In the genomic region with DNA sequence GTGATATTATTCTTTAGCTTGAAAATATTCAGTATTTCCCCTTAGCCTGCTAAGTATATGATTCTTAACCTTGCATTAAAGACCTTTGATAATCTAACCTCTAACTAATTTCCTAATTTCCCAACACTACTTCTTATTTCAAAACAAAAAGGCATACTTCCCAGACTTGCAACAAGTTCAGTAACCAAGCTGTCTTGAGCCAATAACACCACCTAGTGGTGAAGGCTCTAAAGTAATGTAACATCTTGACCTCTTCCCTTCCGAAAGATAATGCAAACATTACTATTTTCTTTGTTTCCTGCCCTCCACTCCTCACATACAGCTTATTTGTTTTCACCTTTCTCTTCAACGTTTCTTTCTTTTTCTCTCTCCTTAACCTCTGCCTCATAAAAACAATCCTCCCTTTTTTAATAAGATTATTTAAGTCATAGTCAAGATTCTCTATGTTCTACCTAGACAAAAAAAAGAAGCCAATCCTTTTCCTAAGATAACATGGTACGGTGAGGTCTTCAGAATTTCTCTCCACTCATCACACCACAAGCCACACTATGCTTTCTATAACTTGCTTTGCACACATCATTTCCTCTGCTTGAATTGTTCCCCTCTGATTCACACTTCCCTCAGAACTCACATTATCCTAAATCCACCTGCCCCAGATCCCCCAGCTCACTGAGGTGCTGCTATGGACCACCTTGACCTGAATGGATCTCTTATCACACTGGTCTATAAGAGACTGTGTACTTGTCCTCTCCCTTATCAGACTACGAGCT, we compare ENCODE assay signal across 1 cellular context.
TF ChIP-seq lines count a peak whose summit lies in the region.

No MANE protein-coding gene starts in this region.

TF ChIP-seq in K562, 482 proteins besides CTCF, POLR2A, EP300 and RAD21 (continued from another document):
- TF ChIP-seq, protein P1, sequence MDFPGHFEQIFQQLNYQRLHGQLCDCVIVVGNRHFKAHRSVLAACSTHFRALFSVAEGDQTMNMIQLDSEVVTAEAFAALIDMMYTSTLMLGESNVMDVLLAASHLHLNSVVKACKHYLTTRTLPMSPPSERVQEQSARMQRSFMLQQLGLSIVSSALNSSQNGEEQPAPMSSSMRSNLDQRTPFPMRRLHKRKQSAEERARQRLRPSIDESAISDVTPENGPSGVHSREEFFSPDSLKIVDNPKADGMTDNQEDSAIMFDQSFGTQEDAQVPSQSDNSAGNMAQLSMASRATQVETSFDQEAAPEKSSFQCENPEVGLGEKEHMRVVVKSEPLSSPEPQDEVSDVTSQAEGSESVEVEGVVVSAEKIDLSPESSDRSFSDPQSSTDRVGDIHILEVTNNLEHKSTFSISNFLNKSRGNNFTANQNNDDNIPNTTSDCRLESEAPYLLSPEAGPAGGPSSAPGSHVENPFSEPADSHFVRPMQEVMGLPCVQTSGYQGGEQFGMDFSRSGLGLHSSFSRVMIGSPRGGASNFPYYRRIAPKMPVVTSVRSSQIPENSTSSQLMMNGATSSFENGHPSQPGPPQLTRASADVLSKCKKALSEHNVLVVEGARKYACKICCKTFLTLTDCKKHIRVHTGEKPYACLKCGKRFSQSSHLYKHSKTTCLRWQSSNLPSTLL (IDR thresholded peaks at IDR 0.05), result no peak
- no peak for TF ChIP-seq SRSF9 (IDR thresholded peaks at IDR 0.05; ENCODE audit: borderline replicate concordance, low read depth, low read length)
- TF ChIP-seq, protein P2, sequence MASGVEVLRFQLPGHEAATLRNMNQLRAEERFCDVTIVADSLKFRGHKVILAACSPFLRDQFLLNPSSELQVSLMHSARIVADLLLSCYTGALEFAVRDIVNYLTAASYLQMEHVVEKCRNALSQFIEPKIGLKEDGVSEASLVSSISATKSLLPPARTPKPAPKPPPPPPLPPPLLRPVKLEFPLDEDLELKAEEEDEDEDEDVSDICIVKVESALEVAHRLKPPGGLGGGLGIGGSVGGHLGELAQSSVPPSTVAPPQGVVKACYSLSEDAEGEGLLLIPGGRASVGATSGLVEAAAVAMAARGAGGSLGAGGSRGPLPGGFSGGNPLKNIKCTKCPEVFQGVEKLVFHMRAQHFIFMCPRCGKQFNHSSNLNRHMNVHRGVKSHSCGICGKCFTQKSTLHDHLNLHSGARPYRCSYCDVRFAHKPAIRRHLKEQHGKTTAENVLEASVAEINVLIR (CRISPR knock-in tag; IDR thresholded peaks at IDR 0.05), result no peak
- no peak for TF ChIP-seq NRF1 (conservative IDR thresholded peaks at IDR 0.05 in 1 of 2, IDR thresholded peaks at IDR 0.05 in 1 of 2)
- TF ChIP-seq, protein P3, sequence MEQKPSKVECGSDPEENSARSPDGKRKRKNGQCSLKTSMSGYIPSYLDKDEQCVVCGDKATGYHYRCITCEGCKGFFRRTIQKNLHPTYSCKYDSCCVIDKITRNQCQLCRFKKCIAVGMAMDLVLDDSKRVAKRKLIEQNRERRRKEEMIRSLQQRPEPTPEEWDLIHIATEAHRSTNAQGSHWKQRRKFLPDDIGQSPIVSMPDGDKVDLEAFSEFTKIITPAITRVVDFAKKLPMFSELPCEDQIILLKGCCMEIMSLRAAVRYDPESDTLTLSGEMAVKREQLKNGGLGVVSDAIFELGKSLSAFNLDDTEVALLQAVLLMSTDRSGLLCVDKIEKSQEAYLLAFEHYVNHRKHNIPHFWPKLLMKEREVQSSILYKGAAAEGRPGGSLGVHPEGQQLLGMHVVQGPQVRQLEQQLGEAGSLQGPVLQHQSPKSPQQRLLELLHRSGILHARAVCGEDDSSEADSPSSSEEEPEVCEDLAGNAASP (IDR thresholded peaks at IDR 0.05), result no peak
- TF ChIP-seq, protein P4, sequence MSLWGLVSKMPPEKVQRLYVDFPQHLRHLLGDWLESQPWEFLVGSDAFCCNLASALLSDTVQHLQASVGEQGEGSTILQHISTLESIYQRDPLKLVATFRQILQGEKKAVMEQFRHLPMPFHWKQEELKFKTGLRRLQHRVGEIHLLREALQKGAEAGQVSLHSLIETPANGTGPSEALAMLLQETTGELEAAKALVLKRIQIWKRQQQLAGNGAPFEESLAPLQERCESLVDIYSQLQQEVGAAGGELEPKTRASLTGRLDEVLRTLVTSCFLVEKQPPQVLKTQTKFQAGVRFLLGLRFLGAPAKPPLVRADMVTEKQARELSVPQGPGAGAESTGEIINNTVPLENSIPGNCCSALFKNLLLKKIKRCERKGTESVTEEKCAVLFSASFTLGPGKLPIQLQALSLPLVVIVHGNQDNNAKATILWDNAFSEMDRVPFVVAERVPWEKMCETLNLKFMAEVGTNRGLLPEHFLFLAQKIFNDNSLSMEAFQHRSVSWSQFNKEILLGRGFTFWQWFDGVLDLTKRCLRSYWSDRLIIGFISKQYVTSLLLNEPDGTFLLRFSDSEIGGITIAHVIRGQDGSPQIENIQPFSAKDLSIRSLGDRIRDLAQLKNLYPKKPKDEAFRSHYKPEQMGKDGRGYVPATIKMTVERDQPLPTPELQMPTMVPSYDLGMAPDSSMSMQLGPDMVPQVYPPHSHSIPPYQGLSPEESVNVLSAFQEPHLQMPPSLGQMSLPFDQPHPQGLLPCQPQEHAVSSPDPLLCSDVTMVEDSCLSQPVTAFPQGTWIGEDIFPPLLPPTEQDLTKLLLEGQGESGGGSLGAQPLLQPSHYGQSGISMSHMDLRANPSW (CRISPR knock-in tag; IDR thresholded peaks at IDR 0.05), result no peak
- TF ChIP-seq, protein P5, sequence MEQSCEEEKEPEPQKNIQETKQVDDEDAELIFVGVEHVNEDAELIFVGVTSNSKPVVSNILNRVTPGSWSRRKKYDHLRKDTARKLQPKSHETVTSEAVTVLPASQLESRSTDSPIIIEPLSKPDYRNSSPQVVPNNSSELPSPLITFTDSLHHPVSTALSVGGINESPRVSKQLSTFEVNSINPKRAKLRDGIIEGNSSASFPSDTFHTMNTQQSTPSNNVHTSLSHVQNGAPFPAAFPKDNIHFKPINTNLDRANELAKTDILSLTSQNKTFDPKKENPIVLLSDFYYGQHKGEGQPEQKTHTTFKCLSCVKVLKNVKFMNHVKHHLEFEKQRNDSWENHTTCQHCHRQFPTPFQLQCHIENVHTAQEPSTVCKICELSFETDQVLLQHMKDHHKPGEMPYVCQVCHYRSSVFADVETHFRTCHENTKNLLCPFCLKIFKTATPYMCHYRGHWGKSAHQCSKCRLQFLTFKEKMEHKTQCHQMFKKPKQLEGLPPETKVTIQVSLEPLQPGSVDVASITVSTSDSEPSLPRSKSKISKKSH (CRISPR knock-in tag; IDR thresholded peaks at IDR 0.05), result no peak
- TF ChIP-seq KLF13 (tag; IDR thresholded peaks at IDR 0.05; ENCODE audit: borderline replicate concordance, low read depth), result no peak
- no peak for TF ChIP-seq SMARCA4 (IDR thresholded peaks at IDR 0.05)
- no peak for TF ChIP-seq SIRT6 (IDR thresholded peaks at IDR 0.05; ENCODE audit: low read depth, low read length)
- no peak for TF ChIP-seq ZNF707 (CRISPR knock-in tag; conservative IDR thresholded peaks at IDR 0.05)
- TF ChIP-seq BCL6 (CRISPR knock-in tag; IDR thresholded peaks at IDR 0.05), result no peak
- TF ChIP-seq PHTF2 (CRISPR knock-in tag; IDR thresholded peaks at IDR 0.05), result no peak
- TF ChIP-seq MAZ (CRISPR knock-in tag; conservative IDR thresholded peaks at IDR 0.05 in 1 of 2, IDR thresholded peaks at IDR 0.05 in 1 of 2), result no peak
- TF ChIP-seq, protein P6, sequence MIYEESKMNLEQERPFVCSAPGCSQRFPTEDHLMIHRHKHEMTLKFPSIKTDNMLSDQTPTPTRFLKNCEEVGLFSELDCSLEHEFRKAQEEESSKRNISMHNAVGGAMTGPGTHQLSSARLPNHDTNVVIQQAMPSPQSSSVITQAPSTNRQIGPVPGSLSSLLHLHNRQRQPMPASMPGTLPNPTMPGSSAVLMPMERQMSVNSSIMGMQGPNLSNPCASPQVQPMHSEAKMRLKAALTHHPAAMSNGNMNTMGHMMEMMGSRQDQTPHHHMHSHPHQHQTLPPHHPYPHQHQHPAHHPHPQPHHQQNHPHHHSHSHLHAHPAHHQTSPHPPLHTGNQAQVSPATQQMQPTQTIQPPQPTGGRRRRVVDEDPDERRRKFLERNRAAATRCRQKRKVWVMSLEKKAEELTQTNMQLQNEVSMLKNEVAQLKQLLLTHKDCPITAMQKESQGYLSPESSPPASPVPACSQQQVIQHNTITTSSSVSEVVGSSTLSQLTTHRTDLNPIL (CRISPR knock-in tag; IDR thresholded peaks at IDR 0.05), result no peak
- TF ChIP-seq, protein P7, sequence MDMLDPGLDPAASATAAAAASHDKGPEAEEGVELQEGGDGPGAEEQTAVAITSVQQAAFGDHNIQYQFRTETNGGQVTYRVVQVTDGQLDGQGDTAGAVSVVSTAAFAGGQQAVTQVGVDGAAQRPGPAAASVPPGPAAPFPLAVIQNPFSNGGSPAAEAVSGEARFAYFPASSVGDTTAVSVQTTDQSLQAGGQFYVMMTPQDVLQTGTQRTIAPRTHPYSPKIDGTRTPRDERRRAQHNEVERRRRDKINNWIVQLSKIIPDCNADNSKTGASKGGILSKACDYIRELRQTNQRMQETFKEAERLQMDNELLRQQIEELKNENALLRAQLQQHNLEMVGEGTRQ (CRISPR knock-in tag; IDR thresholded peaks at IDR 0.05), result no peak
- TF ChIP-seq, protein P8, sequence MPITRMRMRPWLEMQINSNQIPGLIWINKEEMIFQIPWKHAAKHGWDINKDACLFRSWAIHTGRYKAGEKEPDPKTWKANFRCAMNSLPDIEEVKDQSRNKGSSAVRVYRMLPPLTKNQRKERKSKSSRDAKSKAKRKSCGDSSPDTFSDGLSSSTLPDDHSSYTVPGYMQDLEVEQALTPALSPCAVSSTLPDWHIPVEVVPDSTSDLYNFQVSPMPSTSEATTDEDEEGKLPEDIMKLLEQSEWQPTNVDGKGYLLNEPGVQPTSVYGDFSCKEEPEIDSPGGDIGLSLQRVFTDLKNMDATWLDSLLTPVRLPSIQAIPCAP (CRISPR knock-in tag; IDR thresholded peaks at IDR 0.05; ENCODE audit: borderline replicate concordance), result no peak
- TF ChIP-seq L3MBTL2 (IDR thresholded peaks at IDR 0.05), result no peak
- no peak for TF ChIP-seq SMARCE1 (IDR thresholded peaks at IDR 0.05)
- no peak for TF ChIP-seq NFRKB (IDR thresholded peaks at IDR 0.05; ENCODE audit: low read depth)
- no peak for TF ChIP-seq ZNF224 (CRISPR knock-in tag; IDR thresholded peaks at IDR 0.05)
- TF ChIP-seq ZNF165 (CRISPR knock-in tag; IDR thresholded peaks at IDR 0.05; ENCODE audit: borderline replicate concordance), result no peak
- TF ChIP-seq ZNF124 (CRISPR knock-in tag; IDR thresholded peaks at IDR 0.05), result no peak
- TF ChIP-seq, protein P9, sequence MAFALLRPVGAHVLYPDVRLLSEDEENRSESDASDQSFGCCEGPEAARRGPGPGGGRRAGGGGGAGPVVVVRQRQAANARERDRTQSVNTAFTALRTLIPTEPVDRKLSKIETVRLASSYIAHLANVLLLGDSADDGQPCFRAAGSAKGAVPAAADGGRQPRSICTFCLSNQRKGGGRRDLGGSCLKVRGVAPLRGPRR (CRISPR knock-in tag; IDR thresholded peaks at IDR 0.05), result no peak
- TF ChIP-seq, protein P10, sequence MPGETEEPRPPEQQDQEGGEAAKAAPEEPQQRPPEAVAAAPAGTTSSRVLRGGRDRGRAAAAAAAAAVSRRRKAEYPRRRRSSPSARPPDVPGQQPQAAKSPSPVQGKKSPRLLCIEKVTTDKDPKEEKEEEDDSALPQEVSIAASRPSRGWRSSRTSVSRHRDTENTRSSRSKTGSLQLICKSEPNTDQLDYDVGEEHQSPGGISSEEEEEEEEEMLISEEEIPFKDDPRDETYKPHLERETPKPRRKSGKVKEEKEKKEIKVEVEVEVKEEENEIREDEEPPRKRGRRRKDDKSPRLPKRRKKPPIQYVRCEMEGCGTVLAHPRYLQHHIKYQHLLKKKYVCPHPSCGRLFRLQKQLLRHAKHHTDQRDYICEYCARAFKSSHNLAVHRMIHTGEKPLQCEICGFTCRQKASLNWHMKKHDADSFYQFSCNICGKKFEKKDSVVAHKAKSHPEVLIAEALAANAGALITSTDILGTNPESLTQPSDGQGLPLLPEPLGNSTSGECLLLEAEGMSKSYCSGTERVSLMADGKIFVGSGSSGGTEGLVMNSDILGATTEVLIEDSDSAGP (CRISPR knock-in tag; IDR thresholded peaks at IDR 0.05), result no peak
- 0 out of 4 replicates have a peak, but pooled peaks of 1 of the 2 experiments have one; percentile 38 for TF ChIP-seq TRIM24 (IDR thresholded peaks at IDR 0.05)
- TF ChIP-seq ZNF197 (CRISPR knock-in tag; IDR thresholded peaks at IDR 0.05; ENCODE audit: low read depth), result no peak
- TF ChIP-seq ZNF212 (CRISPR knock-in tag; IDR thresholded peaks at IDR 0.05), result no peak
- TF ChIP-seq SMARCC2 (IDR thresholded peaks at IDR 0.05; ENCODE audit: low read depth), result no peak
- 0 out of 2 replicates have a peak, but pooled peaks have one; percentile 32 for TF ChIP-seq TRIM28 (IDR thresholded peaks at IDR 0.05)
- TF ChIP-seq CBX3 (IDR thresholded peaks at IDR 0.05; ENCODE audit: borderline replicate concordance in 1 of 2, low read length in 2 of 2), result peak in 1 of 2 experiments; percentile 99; a peak in 2 of 3 replicates
- TF ChIP-seq, protein P11, sequence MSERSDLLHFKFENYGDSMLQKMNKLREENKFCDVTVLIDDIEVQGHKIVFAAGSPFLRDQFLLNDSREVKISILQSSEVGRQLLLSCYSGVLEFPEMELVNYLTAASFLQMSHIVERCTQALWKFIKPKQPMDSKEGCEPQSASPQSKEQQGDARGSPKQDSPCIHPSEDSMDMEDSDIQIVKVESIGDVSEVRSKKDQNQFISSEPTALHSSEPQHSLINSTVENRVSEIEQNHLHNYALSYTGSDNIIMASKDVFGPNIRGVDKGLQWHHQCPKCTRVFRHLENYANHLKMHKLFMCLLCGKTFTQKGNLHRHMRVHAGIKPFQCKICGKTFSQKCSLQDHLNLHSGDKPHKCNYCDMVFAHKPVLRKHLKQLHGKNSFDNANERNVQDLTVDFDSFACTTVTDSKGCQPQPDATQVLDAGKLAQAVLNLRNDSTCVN (CRISPR knock-in tag; IDR thresholded peaks at IDR 0.05), result no peak
- TF ChIP-seq CBX5 (IDR thresholded peaks at IDR 0.05; ENCODE audit: borderline replicate concordance, low read depth), result peak; percentile 90
- 0 out of 2 replicates have a peak, but pooled peaks have one; percentile 26 for TF ChIP-seq EHMT2 (IDR thresholded peaks at IDR 0.05)
- no peak for TF ChIP-seq TCF7 (IDR thresholded peaks at IDR 0.05; ENCODE audit: borderline replicate concordance)
- TF ChIP-seq, protein P12, sequence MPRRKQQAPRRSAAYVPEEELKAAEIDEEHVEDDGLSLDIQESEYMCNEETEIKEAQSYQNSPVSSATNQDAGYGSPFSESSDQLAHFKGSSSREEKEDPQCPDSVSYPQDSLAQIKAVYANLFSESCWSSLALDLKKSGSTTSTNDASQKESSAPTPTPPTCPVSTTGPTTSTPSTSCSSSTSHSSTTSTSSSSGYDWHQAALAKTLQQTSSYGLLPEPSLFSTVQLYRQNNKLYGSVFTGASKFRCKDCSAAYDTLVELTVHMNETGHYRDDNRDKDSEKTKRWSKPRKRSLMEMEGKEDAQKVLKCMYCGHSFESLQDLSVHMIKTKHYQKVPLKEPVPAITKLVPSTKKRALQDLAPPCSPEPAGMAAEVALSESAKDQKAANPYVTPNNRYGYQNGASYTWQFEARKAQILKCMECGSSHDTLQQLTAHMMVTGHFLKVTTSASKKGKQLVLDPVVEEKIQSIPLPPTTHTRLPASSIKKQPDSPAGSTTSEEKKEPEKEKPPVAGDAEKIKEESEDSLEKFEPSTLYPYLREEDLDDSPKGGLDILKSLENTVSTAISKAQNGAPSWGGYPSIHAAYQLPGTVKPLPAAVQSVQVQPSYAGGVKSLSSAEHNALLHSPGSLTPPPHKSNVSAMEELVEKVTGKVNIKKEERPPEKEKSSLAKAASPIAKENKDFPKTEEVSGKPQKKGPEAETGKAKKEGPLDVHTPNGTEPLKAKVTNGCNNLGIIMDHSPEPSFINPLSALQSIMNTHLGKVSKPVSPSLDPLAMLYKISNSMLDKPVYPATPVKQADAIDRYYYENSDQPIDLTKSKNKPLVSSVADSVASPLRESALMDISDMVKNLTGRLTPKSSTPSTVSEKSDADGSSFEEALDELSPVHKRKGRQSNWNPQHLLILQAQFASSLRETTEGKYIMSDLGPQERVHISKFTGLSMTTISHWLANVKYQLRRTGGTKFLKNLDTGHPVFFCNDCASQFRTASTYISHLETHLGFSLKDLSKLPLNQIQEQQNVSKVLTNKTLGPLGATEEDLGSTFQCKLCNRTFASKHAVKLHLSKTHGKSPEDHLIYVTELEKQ (CRISPR knock-in tag; IDR thresholded peaks at IDR 0.05), result no peak
- no peak for TF ChIP-seq TEAD4 (IDR thresholded peaks at IDR 0.05; ENCODE audit: low read length)
- no peak for TF ChIP-seq TEAD4 (CRISPR knock-in tag; IDR thresholded peaks at IDR 0.05; ENCODE audit: borderline replicate concordance)
